1 cellular context compared by ENCODE assay signal in genomic region chrX:39688576-39689373, GRCh38.
TF ChIP-seq lines count a peak whose summit lies in the region.

No MANE protein-coding gene starts in this region.

TF ChIP-seq in WTC11, 78 proteins besides CTCF, POLR2A, EP300 and RAD21 (continued from another document):
- no peak for TF ChIP-seq JAZF1 (CRISPR knock-in tag; IDR thresholded peaks at IDR 0.05)
- TF ChIP-seq ZNF532 (CRISPR knock-in tag; IDR thresholded peaks at IDR 0.05; ENCODE audit: borderline replicate concordance), result no peak
- TF ChIP-seq KAT7 (CRISPR knock-in tag; IDR thresholded peaks at IDR 0.05; ENCODE audit: borderline replicate concordance), result no peak
- peak; percentile 70; the same call in 1 of the 2 replicates for TF ChIP-seq NFE2L1 (CRISPR knock-in tag; IDR thresholded peaks at IDR 0.05)
- TF ChIP-seq TP53 (CRISPR knock-in tag; IDR thresholded peaks at IDR 0.05), result 0 out of 2 replicates have a peak, but pooled peaks have one; percentile 8
- TF ChIP-seq MYBL2 (CRISPR knock-in tag; IDR thresholded peaks at IDR 0.05), result peak; percentile 45
- TF ChIP-seq ZNF121 (CRISPR knock-in tag; IDR thresholded peaks at IDR 0.05), result peak; percentile 63; the same call in 1 of the 2 replicates
- TF ChIP-seq MAX (CRISPR knock-in tag; IDR thresholded peaks at IDR 0.05), result peak; percentile 92
- TF ChIP-seq RELA (CRISPR knock-in tag; IDR thresholded peaks at IDR 0.05; ENCODE audit: borderline replicate concordance), result 0 out of 2 replicates have a peak, but pooled peaks have one; percentile 15
- TF ChIP-seq ARID4B (CRISPR knock-in tag; IDR thresholded peaks at IDR 0.05; ENCODE audit: borderline replicate concordance), result 0 out of 2 replicates have a peak, but pooled peaks have one; percentile 28
- peak; percentile 31; the same call in 1 of the 2 replicates for TF ChIP-seq TEAD1 (CRISPR knock-in tag; IDR thresholded peaks at IDR 0.05)
- no peak for TF ChIP-seq STAT6 (CRISPR knock-in tag; conservative IDR thresholded peaks at IDR 0.05; ENCODE audit: low read depth)
- TF ChIP-seq ETV6 (CRISPR knock-in tag; IDR thresholded peaks at IDR 0.05), result 0 out of 2 replicates have a peak, but pooled peaks have one; percentile 70
- peak; percentile 85; the same call in 1 of the 2 replicates for TF ChIP-seq IRF1 (CRISPR knock-in tag; IDR thresholded peaks at IDR 0.05)
- peak; percentile 49 for TF ChIP-seq USF2 (CRISPR knock-in tag; IDR thresholded peaks at IDR 0.05)
- TF ChIP-seq OVOL2 (CRISPR knock-in tag; IDR thresholded peaks at IDR 0.05; ENCODE audit: borderline replicate concordance), result no peak
- peak; percentile 59; the same call in 1 of the 2 replicates for TF ChIP-seq FOXP1 (CRISPR knock-in tag; IDR thresholded peaks at IDR 0.05; ENCODE audit: borderline replicate concordance)
TF ChIP-seq in WTC11: peak in this region for 15.
